Comparison of ENCODE assay signal across 1 cellular context in the genomic region with DNA sequence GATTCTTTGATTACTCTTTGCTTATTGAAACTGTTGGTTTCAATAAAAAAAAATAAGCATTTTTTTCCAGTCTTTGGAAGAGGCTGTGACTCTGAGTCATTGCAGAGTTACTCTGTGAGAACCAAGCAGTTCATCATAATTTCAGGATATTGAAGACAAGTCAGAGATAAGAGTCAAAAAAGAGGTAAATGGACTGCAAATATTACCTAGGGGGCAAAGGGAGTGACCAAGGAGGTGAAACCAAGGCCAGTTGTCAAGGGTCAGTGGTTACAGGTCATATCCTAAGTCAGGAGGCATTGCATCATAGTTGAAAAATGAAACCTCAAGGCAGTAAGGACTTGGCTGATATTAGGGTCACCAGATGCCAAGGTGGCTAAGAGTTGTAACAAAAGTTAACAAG.
A peak's percentile ranks its signal among the peaks of the same experiment; 100 is the strongest.
TF ChIP-seq lines count a peak whose summit lies in the region.

No MANE protein-coding gene starts in this region.

TF ChIP-seq in SK-N-SH, 30 proteins besides CTCF, POLR2A, EP300 and RAD21 (continued from another document):
- TF ChIP-seq TCF12 (IDR thresholded peaks at IDR 0.05): peak; percentile 60
- TF ChIP-seq SIN3A (IDR thresholded peaks at IDR 0.05; ENCODE audit: borderline replicate concordance, low read depth, low read length): no peak
- peak; percentile 43; the same call in 1 of the 2 replicates for TF ChIP-seq FOSL2 (IDR thresholded peaks at IDR 0.05; ENCODE audit: borderline replicate concordance, low read depth)
- TF ChIP-seq RXRA (IDR thresholded peaks at IDR 0.05; ENCODE audit: borderline replicate concordance, low read depth): peak; percentile 15; the same call in 1 of the 2 replicates
- peak; percentile 48 for TF ChIP-seq JUND (IDR thresholded peaks at IDR 0.05)
- TF ChIP-seq, protein P1, sequence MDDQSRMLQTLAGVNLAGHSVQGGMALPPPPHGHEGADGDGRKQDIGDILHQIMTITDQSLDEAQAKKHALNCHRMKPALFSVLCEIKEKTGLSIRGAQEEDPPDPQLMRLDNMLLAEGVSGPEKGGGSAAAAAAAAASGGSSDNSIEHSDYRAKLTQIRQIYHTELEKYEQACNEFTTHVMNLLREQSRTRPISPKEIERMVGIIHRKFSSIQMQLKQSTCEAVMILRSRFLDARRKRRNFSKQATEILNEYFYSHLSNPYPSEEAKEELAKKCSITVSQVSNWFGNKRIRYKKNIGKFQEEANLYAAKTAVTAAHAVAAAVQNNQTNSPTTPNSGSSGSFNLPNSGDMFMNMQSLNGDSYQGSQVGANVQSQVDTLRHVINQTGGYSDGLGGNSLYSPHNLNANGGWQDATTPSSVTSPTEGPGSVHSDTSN (IDR thresholded peaks at IDR 0.05): peak; percentile 77
